ENCODE assay signal across 8 cellular contexts in the genomic region with DNA sequence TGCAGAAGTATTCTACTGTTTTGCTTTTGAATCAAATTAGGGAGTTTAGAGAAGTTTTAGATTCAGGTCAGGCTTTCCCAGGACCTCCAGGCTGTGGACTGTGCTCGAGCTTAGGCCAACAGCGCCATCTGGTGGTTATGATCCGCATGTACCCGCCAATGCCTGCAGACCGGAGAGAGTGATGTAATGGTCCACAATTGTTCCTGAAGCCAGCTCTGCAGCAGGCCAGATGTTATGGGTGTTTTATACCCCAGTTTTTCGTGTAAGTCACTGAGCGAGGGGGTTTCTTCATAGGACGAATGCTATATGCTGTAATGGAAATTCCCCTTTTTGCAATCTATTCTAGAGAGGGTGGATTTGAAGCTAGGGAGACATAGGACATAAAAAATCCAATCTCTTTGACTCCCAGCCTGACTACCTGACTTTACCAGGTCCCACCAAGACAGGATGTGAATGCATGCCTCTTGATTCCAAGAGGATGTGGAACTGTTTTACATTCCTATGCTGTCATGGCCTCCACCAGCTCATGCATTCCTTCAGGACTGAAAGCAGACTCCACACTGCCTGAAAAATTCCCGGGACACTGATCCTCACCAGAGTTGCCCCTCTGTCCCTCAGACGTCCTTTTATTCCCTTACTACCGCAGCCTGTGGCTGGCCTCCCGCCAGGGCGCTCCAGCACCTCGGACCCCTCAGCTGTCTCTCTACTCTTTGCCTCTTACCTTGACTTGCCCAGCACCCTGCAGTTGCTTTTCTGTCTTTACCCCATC. TPM values are rescaled to one million over a fixed set of nuclear protein-coding genes. Genes with fewer than 3 reads are reported as not detected.
DNase-seq lines count a peak whose midpoint lies in the region; ATAC-seq, FAIRE-seq and TF ChIP-seq lines count a peak whose summit lies in the region.

No MANE protein-coding gene starts in this region.

- H3K9ac ChIP-seq in endodermal cell (ENCODE audit: extremely low read depth, low read length, poor library complexity, severe bottlenecking) (no peak overlapping the region), mesendoderm (ENCODE audit: low read length) (peak overlapping the region; percentile 53)

- peak overlapping the region; percentile 74 for H3K4me2 ChIP-seq in mesendoderm (ENCODE audit: low read length)

- H4K5ac ChIP-seq in mesendoderm (ENCODE audit: low read length) = no peak overlapping the region

- H3K27ac Mint-ChIP-seq in endodermal cell = peak overlapping the region; percentile 60

- no peaks in the 10 kb centered on the region for H3K79me1 ChIP-seq in mesendoderm (ENCODE audit: low read length)

- DNase-seq in CD1c-positive myeloid dendritic cell (ENCODE audit: extremely low spot score) (peak; percentile 91), GM19239 (ENCODE audit: insufficient read length, low spot score) (peak; percentile 70), NCI-H774 (lab: John Stamatoyannopoulos, UW) (peak; percentile 78), endodermal cell (peak; percentile 97), mesendoderm (peak; percentile 90)
- DNase-seq in activated CD8-positive, alpha-beta memory T cell treated with anti-CD3 and anti-CD28 coated beads for 24 hours = peak; percentile 93
- peak; percentile 77 for DNase-seq in stimulated activated CD8-positive, alpha-beta memory T cell treated with anti-CD3 and anti-CD28 coated beads, Interleukin-15, amount 100 ng/mL, for 1 hour (ENCODE audit: low read depth)

- peak; percentile 87 for ATAC-seq in HG03439 (IDR thresholded peaks at IDR 0.05; ENCODE audit: unreplicated experiment)

- H3K79me2 ChIP-seq in mesendoderm (ENCODE audit: control insufficient read depth, insufficient read depth, low read length) = no peaks in the 10 kb centered on the region

- H2BK15ac ChIP-seq in mesendoderm (replicated peaks; ENCODE audit: low read depth) = no peak overlapping the region

- peak overlapping the region; percentile 72 for H3K4me3 ChIP-seq in endodermal cell (ENCODE audit: low read length)
- H3K4me3 ChIP-seq in mesendoderm (ENCODE audit: low read length) = no peak overlapping the region

- H3K23ac ChIP-seq in mesendoderm (ENCODE audit: low read length) = no peak overlapping the region

- peaks cover 5% of the 10 kb centered on the region for H3K9me3 ChIP-seq in endodermal cell (ENCODE audit: control insufficient read depth, low read length)

- H3K36me3 Mint-ChIP-seq in endodermal cell (ENCODE audit: low read depth) = no peaks in the 10 kb centered on the region

- peaks cover 5% of the 10 kb centered on the region for H3K9me3 Mint-ChIP-seq in endodermal cell

- H3K27me3 Mint-ChIP-seq in endodermal cell (ENCODE audit: insufficient read depth) = peaks cover 25% of the 10 kb centered on the region

- no peak overlapping the region for H2AK5ac ChIP-seq in mesendoderm (ENCODE audit: low read length)

- no peak overlapping the region for H4K8ac ChIP-seq in mesendoderm (ENCODE audit: low read depth, low read length)

- 28 to 42% methylated on average over 9 to 14 of the region's 14 CpGs for WGBS in endodermal cell (ENCODE audit: insufficient coverage in 1 of 2, insufficient read length in 1 of 2), 2 experiments
- no CpG with 5 or more reads among the region's 14 CpGs for WGBS in mesendoderm (ENCODE audit: extremely low coverage, insufficient coverage, low lambda C conversion rate)

- peak; percentile 98 for FAIRE-seq in GM19239 (lab: Jason Lieb, UNC)

- H3K4me3 Mint-ChIP-seq in endodermal cell = peak overlapping the region; percentile 60

- peaks cover 22% of the 10 kb centered on the region for H3K27me3 ChIP-seq in endodermal cell (ENCODE audit: control insufficient read depth, insufficient read depth, low read length, poor library complexity, severe bottlenecking)
- H3K27me3 ChIP-seq in mesendoderm (ENCODE audit: insufficient read depth, low read length, poor library complexity) = peaks cover 1% of the 10 kb centered on the region

- H3K18ac ChIP-seq in mesendoderm (ENCODE audit: low read length) = peak overlapping the region; percentile 71

- peak overlapping the region; percentile 76 for H3K56ac ChIP-seq in mesendoderm (ENCODE audit: low read length)

- H3K36me3 ChIP-seq in endodermal cell (ENCODE audit: control insufficient read depth, insufficient read depth, low read length) = no peaks in the 10 kb centered on the region
- H3K36me3 ChIP-seq in mesendoderm (ENCODE audit: control insufficient read depth, insufficient read depth, low read length) = no peaks in the 10 kb centered on the region

- no peak overlapping the region for H2BK5ac ChIP-seq in mesendoderm (ENCODE audit: low read length)

- no peaks in the 10 kb centered on the region for H3K4me1 Mint-ChIP-seq in endodermal cell

- no peak overlapping the region for H2BK120ac ChIP-seq in mesendoderm (ENCODE audit: low read depth, low read length)

- H3K4me1 ChIP-seq in endodermal cell (ENCODE audit: control insufficient read depth, insufficient read depth, low read length) (no peaks in the 10 kb centered on the region), mesendoderm (ENCODE audit: control insufficient read depth, low read depth, low read length) (no peaks in the 10 kb centered on the region)

- no peak overlapping the region for H3K4ac ChIP-seq in mesendoderm (ENCODE audit: low read depth, low read length)

- H3K27ac ChIP-seq in endodermal cell (ENCODE audit: low read depth, low read length) (no peak overlapping the region), mesendoderm (ENCODE audit: low read depth, low read length) (no peak overlapping the region)

- TF ChIP-seq CTCF in endodermal cell (conservative IDR thresholded peaks at IDR 0.05) = peak; percentile 98

RNA-seq across cellular contexts. Expression of gene LY86, which starts 41.2 kb away (rescaled TPM):
- total RNA-seq in endodermal cell = not detected
- not detected for polyA plus RNA-seq in endodermal cell (2013, experiment 1 of 2)
- polyA plus RNA-seq in endodermal cell (2013, experiment 2 of 2) = not detected
- not detected for polyA plus RNA-seq in mesendoderm (2013, experiment 1 of 2)
- not detected for polyA plus RNA-seq in mesendoderm (2013, experiment 2 of 2)
